In genomic region chr10:15719899-15720634, GRCh38 we compare ENCODE assay signal across 8 cellular contexts. TPM values are rescaled to one million over a fixed set of nuclear protein-coding genes. Genes with fewer than 3 reads are reported as not detected.
DNase-seq lines count a peak whose midpoint lies in the region; ATAC-seq, FAIRE-seq and TF ChIP-seq lines count a peak whose summit lies in the region.

ITGA8 (minus strand) TSS chr10:15719922; CDS start chr10:15719771, 151 bp downstream.

- DNase-seq in GM12891 (ENCODE audit: insufficient read length, low spot score) (peak; percentile 11), OCI-M2 (lab: John Stamatoyannopoulos, UW; ENCODE audit: unreplicated experiment) (peak; percentile 2), Right ventricle myocardium superior (peak; percentile 43), sciatic nerve (ENCODE audit: low spot score) (no peak)

- no peak for TF ChIP-seq POLR2A in GM12891 (IDR thresholded peaks at IDR 0.05; ENCODE audit: low read depth, low read length)

- peak; percentile 63 for FAIRE-seq in GM12891 (lab: Jason Lieb, UNC)

- ATAC-seq in Right ventricle myocardium superior (ENCODE audit: poor library complexity) (peak; percentile 70), sciatic nerve (peak; percentile 81), HG03108 (IDR thresholded peaks at IDR 0.05; ENCODE audit: unreplicated experiment) (no peak), GM18517 (IDR thresholded peaks at IDR 0.05; ENCODE audit: unreplicated experiment) (no peak), HG03139 (IDR thresholded peaks at IDR 0.05; ENCODE audit: unreplicated experiment) (no peak), esophagus mucosa (no peak)

- intact Hi-C loops in Right ventricle myocardium superior (cut with DNase I) (loop anchor here (5.0 to 10.0 kb wide), 2 partner anchors 135 to 288 kb away; no protein-coding TSS in a partner anchor), sciatic nerve (cut with DNase I) (loop anchor here (10.0 kb wide), 1 partner anchor 285 kb away; no protein-coding TSS in a partner anchor)

TF ChIP-seq in GM12891, 5 proteins besides CTCF, POLR2A, EP300 and RAD21:
- TF ChIP-seq POLR2AphosphoS5 (IDR thresholded peaks at IDR 0.05; ENCODE audit: low read depth, low read length) (no peak), TAF1 (IDR thresholded peaks at IDR 0.05; ENCODE audit: low read depth, low read length) (no peak), PAX5 (IDR thresholded peaks at IDR 0.05; ENCODE audit: insufficient read depth, low read length, severe bottlenecking) (no peak)

RNA-seq across cellular contexts. Expression of gene ITGA8, which starts in this region (rescaled TPM):
- polyA plus RNA-seq in GM12891 (2012; ENCODE audit: low read depth, missing spikeins) = 0.04 TPM
- 1.1 TPM for total RNA-seq in Right ventricle myocardium superior
- 4.5 TPM for total RNA-seq in sciatic nerve
- 2.1 TPM for total RNA-seq in esophagus mucosa

Comparison
In these comparisons a context has a peak if more than half of its experiments do, and no peak if none do; other contexts are left out.
1. ATAC-seq: peak in Right ventricle myocardium superior (single experiment) and sciatic nerve (single experiment); none in HG03108 (single experiment), GM18517 (single experiment), HG03139 (single experiment) and esophagus mucosa (single experiment).